ENCODE assay signal across 18 cellular contexts in genomic region chr11:2708151-2708581, GRCh38. TPM values are rescaled to one million over a fixed set of nuclear protein-coding genes. Genes with fewer than 3 reads are reported as not detected.
DNase-seq lines count a peak whose midpoint lies in the region; ATAC-seq and TF ChIP-seq lines count a peak whose summit lies in the region.
"Had no signal": no experiment of that assay in that cellular context is flagged by ENCODE, and none has a peak within 500 bp of the region (broad histone marks: within the 10 kb centered on the region; RNA-seq: fewer than 3 reads in every experiment).

No MANE protein-coding gene starts in this region.

- POLR2A ChIA-PET in AG04450 (lab: Yijun Ruan, JAX) = interaction anchor here (0.8 to 1.0 kb wide), 2 partner anchors 9 to 177 kb away, joined by 3 to 5 read pairs; partner anchors contain the start of genes CDKN1C and KCNQ1OT1

- H3K4me1 ChIP-seq in gastrocnemius medialis = peaks cover 7 to 11% of the 10 kb centered on the region in 2 donors
- H3K4me1 ChIP-seq: A549, Caco-2, pancreas had no signal

- peak overlapping the region; percentile 57 for H3K27ac ChIP-seq in AG04450 (ENCODE audit: low read depth, low read length)
- peak overlapping the region; percentile 55 to 58 for H3K27ac ChIP-seq in coronary artery
- peak overlapping the region in 3 of 4 donors; percentile 46 to 53 (median 46) for H3K27ac ChIP-seq in gastrocnemius medialis
- H3K27ac ChIP-seq: A549, KMS-11, pancreas had no signal

- CTCF ChIA-PET in AG04450 (lab: Charles Lee) = no interaction called here

- in situ Hi-C loops in gastrocnemius medialis (cut with MboI; ENCODE audit: low sequenced_read_pairs in 4 of 4) = no loop called here

- intact Hi-C loops in gastrocnemius medialis (cut with DNase I; ENCODE audit: low total_unique reads) = no loop called here

- no peaks in the 10 kb centered on the region for H3K36me3 ChIP-seq in gastrocnemius medialis
- H3K36me3 ChIP-seq: pancreas had no signal

- ATAC-seq in left lobe of liver (peak; percentile 29), gastrocnemius medialis (peak; percentile 63 to 70), GM21619 (IDR thresholded peaks at IDR 0.05; ENCODE audit: unreplicated experiment) (no peak), HG02610 (IDR thresholded peaks at IDR 0.05; ENCODE audit: unreplicated experiment) (no peak)
- ATAC-seq: A549, SK-N-SH treated with all-trans-retinoic acid at 6 μM for 48 hours had no signal

- H3K9me3 ChIP-seq in AG04450 (ENCODE audit: control insufficient read depth, insufficient read depth, low read length) (peaks cover 11% of the 10 kb centered on the region; the same call in 1 of the 2 replicates), gastrocnemius medialis (peaks cover 0 to 4% (median 0%) of the 10 kb centered on the region in 3 donors)
- H3K9me3 ChIP-seq: A549, pancreas had no signal

- TF ChIP-seq POLR2A in gastrocnemius medialis (IDR thresholded peaks at IDR 0.05) = no peak

- TF ChIP-seq CTCF in AG04450 (IDR thresholded peaks at IDR 0.05; ENCODE audit: low read depth, low read length) (no peak), coronary artery (IDR thresholded peaks at IDR 0.05) (no peak), gastrocnemius medialis (IDR thresholded peaks at IDR 0.05 in 4 of 5, conservative IDR thresholded peaks at IDR 0.05 in 1 of 5) (no peak)

- H3K4me3 ChIP-seq in AG04450 (ENCODE audit: low read depth, low read length) (no peak overlapping the region), coronary artery (peak overlapping the region; percentile 60), gastrocnemius medialis (peak overlapping the region in 3 of 4 donors; percentile 22 to 53 (median 23))
- H3K4me3 ChIP-seq: A549, pancreas had no signal

- DNase-seq in AG04450 (ENCODE audit: low read depth, low spot score) (no peak), coronary artery (ENCODE audit: low spot score) (no peak), left lobe of liver (ENCODE audit: low spot score) (no peak), gastrocnemius medialis (peak in 1 of 2 donors; percentile 60), 8988T (no peak), NCI-H1048 (lab: John Stamatoyannopoulos, UW) (no peak)
- DNase-seq: activated CD4-positive, alpha-beta memory T cell treated with anti-CD3 and anti-CD28 coated beads, Interleukin-2, amount 10 ng/mL, durations not matched to agents 7 days and 5 days; Caco-2; dorsolateral prefrontal cortex; NCI-H1417 treated with DMSO at 0.1 percent for 48 hours; NCI-H345; OCI-M1 had no signal

- H3K27me3 ChIP-seq in AG04450 (ENCODE audit: control insufficient read depth, insufficient read depth, low read length) (peaks cover 36% of the 10 kb centered on the region), gastrocnemius medialis (no peaks in the 10 kb centered on the region)
- H3K27me3 ChIP-seq: dorsolateral prefrontal cortex, pancreas had no signal

RNA-seq across cellular contexts. Expression of gene KCNQ1OT1, which starts 8.4 kb away (rescaled TPM):
- polyA plus RNA-seq in AG04450 (2011; rRNA removed) = 0.33 and 0.42 TPM in 2 replicates
- polyA minus RNA-seq in AG04450 (2011; rRNA and poly(A)+ RNA removed) = 6.8 and 7.1 TPM in 2 replicates
- total RNA-seq in left lobe of liver (1.2 TPM), gastrocnemius medialis (under 1 TPM; 0.16 to 0.61 (median 0.30) TPM)

Comparison
In these comparisons a context has a peak if more than half of its experiments do, and no peak if none do; other contexts are left out.
1. ATAC-seq: peak in left lobe of liver (single experiment) and gastrocnemius medialis (2 of 2); none in GM21619 (single experiment) and HG02610 (single experiment).
2. Peak in every context shown above with its lines, with median percentiles within 50 percentile points of each other: H3K27ac ChIP-seq.